23 cellular contexts compared by ENCODE assay signal in genomic region chr11:9884601-9885000, GRCh38.
DNase-seq lines count a peak whose midpoint lies in the region; ATAC-seq, FAIRE-seq and TF ChIP-seq lines count a peak whose summit lies in the region.
"Had no signal": no experiment of that assay in that cellular context is flagged by ENCODE, and none has a peak within 500 bp of the region (broad histone marks: within the 10 kb centered on the region; RNA-seq: fewer than 3 reads in every experiment).

No MANE protein-coding gene starts in this region.

- H3K27ac ChIP-seq in mesendoderm (ENCODE audit: low read depth, low read length) = no peak overlapping the region
- H3K27ac ChIP-seq: Peyer's patch had no signal

- H3K9me3 ChIP-seq in adipocyte (ENCODE audit: control insufficient read depth, low read length) = no peaks in the 10 kb centered on the region
- H3K9me3 ChIP-seq: BE2C, Peyer's patch had no signal

- no peaks in the 10 kb centered on the region for H3K79me2 ChIP-seq in mesendoderm (ENCODE audit: control insufficient read depth, insufficient read depth, low read length)

- no peak overlapping the region for H3K4me2 ChIP-seq in mesendoderm (ENCODE audit: low read length)

- H3K56ac ChIP-seq in mesendoderm (ENCODE audit: low read length) = no peak overlapping the region

- peak overlapping the region; percentile 15 for H4K5ac ChIP-seq in mesendoderm (ENCODE audit: low read length)

- DNase-seq in AG08396 (ENCODE audit: low spot score) (peak; percentile 15), H54 (ENCODE audit: insufficient read length, low spot score) (no peak), adipocyte (ENCODE audit: low read depth) (no peak), mesendoderm (no peak), AG20443 (ENCODE audit: low spot score) (no peak)
- DNase-seq: 8988T, BE2C, DMS53, EL, NCI-H1092 treated with DMSO at 0.1 percent for 48 hours, NCI-H1436 treated with DMSO at 0.1 percent for 48 hours, NCI-H2029, NCI-H226, NCI-H510A treated with DMSO at 0.1 percent for 48 hours, NCI-H82, Peyer's patch, T-cell had no signal

- H2BK15ac ChIP-seq in mesendoderm (replicated peaks; ENCODE audit: low read depth) = no peak overlapping the region

- H3K4me1 ChIP-seq in adipocyte (ENCODE audit: control insufficient read depth, insufficient read depth, low read length) (peaks cover 39% of the 10 kb centered on the region), mesendoderm (ENCODE audit: control insufficient read depth, low read depth, low read length) (no peaks in the 10 kb centered on the region)
- H3K4me1 ChIP-seq: BE2C, Peyer's patch had no signal

- no peak overlapping the region for H2BK5ac ChIP-seq in mesendoderm (ENCODE audit: low read length)

- H2AK5ac ChIP-seq in mesendoderm (ENCODE audit: low read length) = no peak overlapping the region

- no peak overlapping the region for H2BK120ac ChIP-seq in mesendoderm (ENCODE audit: low read depth, low read length)

- no peak for ATAC-seq in HG03457 (IDR thresholded peaks at IDR 0.05; ENCODE audit: unreplicated experiment)
- no peak for ATAC-seq in HG03139 (IDR thresholded peaks at IDR 0.05; ENCODE audit: unreplicated experiment)
- ATAC-seq: GM12878, T-cell had no signal

- H3K27me3 ChIP-seq in adipocyte (replicated peaks; ENCODE audit: control insufficient read depth, insufficient read depth, low read length) (no peaks in the 10 kb centered on the region), mesendoderm (ENCODE audit: insufficient read depth, low read length, poor library complexity) (no peaks in the 10 kb centered on the region)
- H3K27me3 ChIP-seq: BE2C, Peyer's patch had no signal

- H3K4me3 ChIP-seq in adipocyte (ENCODE audit: low read length) (no peak overlapping the region), mesendoderm (ENCODE audit: low read length) (no peak overlapping the region)
- H3K4me3 ChIP-seq: GM12878, Peyer's patch had no signal

- no peak overlapping the region for H3K18ac ChIP-seq in mesendoderm (ENCODE audit: low read length)

- no peak for TF ChIP-seq POLR2A in H54 (IDR thresholded peaks at IDR 0.05; ENCODE audit: low read depth, low read length)

- H3K9ac ChIP-seq in adipocyte (ENCODE audit: low read length) = peak overlapping the region; percentile 57
- H3K9ac ChIP-seq in mesendoderm (ENCODE audit: low read length) = no peak overlapping the region

- H3K36me3 ChIP-seq in adipocyte (ENCODE audit: control insufficient read depth, insufficient read depth, low read length, severe bottlenecking) (no peaks in the 10 kb centered on the region), mesendoderm (ENCODE audit: control insufficient read depth, insufficient read depth, low read length) (no peaks in the 10 kb centered on the region)
- H3K36me3 ChIP-seq: BE2C, Peyer's patch had no signal

- no CpG with 5 or more reads among the region's 2 CpGs for WGBS in mesendoderm (ENCODE audit: extremely low coverage, insufficient coverage, low lambda C conversion rate)

- no peaks in the 10 kb centered on the region for H3K79me1 ChIP-seq in mesendoderm (ENCODE audit: low read length)

- peak; percentile 69 for FAIRE-seq in H54 (lab: Jason Lieb, UNC)
- FAIRE-seq: D721Med, GM19239, H1 had no signal

- no peak overlapping the region for H3K23ac ChIP-seq in mesendoderm (ENCODE audit: low read length)

- H4K8ac ChIP-seq in mesendoderm (ENCODE audit: low read depth, low read length) = no peak overlapping the region

- H3K4ac ChIP-seq in mesendoderm (ENCODE audit: low read depth, low read length) = no peak overlapping the region
